Comparison of ENCODE assay signal across 11 cellular contexts in the genomic region with DNA sequence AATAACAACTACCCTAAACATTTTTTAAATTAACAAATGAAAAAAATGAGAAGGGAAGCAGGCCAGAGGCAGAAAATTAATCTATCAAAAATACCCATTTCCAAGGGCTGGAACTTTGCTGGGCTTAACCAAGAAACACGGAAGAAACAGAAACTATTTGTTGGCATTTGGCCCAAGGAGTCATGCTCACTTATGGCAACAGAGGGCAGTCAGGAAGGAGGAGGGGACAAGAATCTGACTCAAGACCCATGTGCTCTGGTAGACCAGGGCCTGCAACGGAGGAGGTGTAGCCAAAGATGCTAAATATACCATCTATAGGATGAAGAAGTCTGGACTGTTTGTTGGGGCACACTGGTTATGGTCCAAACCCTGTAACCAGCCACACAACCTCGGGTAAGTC.
DNase-seq lines count a peak whose midpoint lies in the region; ATAC-seq, FAIRE-seq and TF ChIP-seq lines count a peak whose summit lies in the region.
"Had no signal": no experiment of that assay in that cellular context is flagged by ENCODE, and none has a peak within 500 bp of the region (broad histone marks: within the 10 kb centered on the region; RNA-seq: fewer than 3 reads in every experiment).

No MANE protein-coding gene starts in this region.

- peak overlapping the region; percentile 36 for H3K27ac Mint-ChIP-seq in activated naive CD8-positive, alpha-beta T cell treated with anti-CD3 and anti-CD28 coated beads, Interleukin-2, amount 50 U/mL, for 24 hours
- no peak overlapping the region for H3K27ac Mint-ChIP-seq in activated naive CD8-positive, alpha-beta T cell treated with anti-CD3 and anti-CD28 coated beads for 36 hours
- H3K27ac Mint-ChIP-seq: activated CD8-positive, alpha-beta T cell treated with anti-CD3 and anti-CD28 coated beads, Interleukin-2, amount 10 ng/mL, durations not matched to agents 7 days and 5 days; IgD-negative memory B cell had no signal

- H3K4me3 Mint-ChIP-seq in activated naive CD8-positive, alpha-beta T cell treated with anti-CD3 and anti-CD28 coated beads, Interleukin-2, amount 50 U/mL, for 24 hours, result no peak overlapping the region
- H3K4me3 Mint-ChIP-seq in activated naive CD8-positive, alpha-beta T cell treated with anti-CD3 and anti-CD28 coated beads for 36 hours, result no peak overlapping the region
- H3K4me3 Mint-ChIP-seq: activated CD8-positive, alpha-beta T cell treated with anti-CD3 and anti-CD28 coated beads, Interleukin-2, amount 10 ng/mL, durations not matched to agents 7 days and 5 days; IgD-negative memory B cell had no signal

- H3K36me3 Mint-ChIP-seq in activated naive CD8-positive, alpha-beta T cell treated with anti-CD3 and anti-CD28 coated beads, Interleukin-2, amount 50 U/mL, for 24 hours (ENCODE audit: low read depth), result no peaks in the 10 kb centered on the region
- no peaks in the 10 kb centered on the region for H3K36me3 Mint-ChIP-seq in activated naive CD8-positive, alpha-beta T cell treated with anti-CD3 and anti-CD28 coated beads for 36 hours
- H3K36me3 Mint-ChIP-seq: IgD-negative memory B cell had no signal

- no peak for DNase-seq in activated naive CD8-positive, alpha-beta T cell treated with anti-CD3 and anti-CD28 coated beads, Interleukin-2, amount 50 U/mL, for 24 hours
- DNase-seq in activated naive CD8-positive, alpha-beta T cell treated with anti-CD3 and anti-CD28 coated beads for 36 hours, result no peak
- DNase-seq in RWPE2 (ENCODE audit: low spot score), result no peak
- peak; percentile 53 for DNase-seq in fibroblast of the conjunctiva (ENCODE audit: low read depth)
- DNase-seq in urothelium cell line (ENCODE audit: low spot score), result peak; percentile 28
- no peak for DNase-seq in activated CD4-positive, alpha-beta T cell treated with anti-CD3 and anti-CD28 coated beads for 4 hours
- no peak for DNase-seq in islet precursor cell
- no peak for DNase-seq in NCI-H446 treated with DMSO at 0.1 percent for 48 hours (lab: John Stamatoyannopoulos, UW)
- DNase-seq: activated CD8-positive, alpha-beta T cell treated with anti-CD3 and anti-CD28 coated beads, Interleukin-2, amount 10 ng/mL, durations not matched to agents 7 days and 5 days had no signal

- no peaks in the 10 kb centered on the region for H3K9me3 ChIP-seq in RWPE2 (ENCODE audit: severe bottlenecking)

- H3K9me3 Mint-ChIP-seq in activated naive CD8-positive, alpha-beta T cell treated with anti-CD3 and anti-CD28 coated beads, Interleukin-2, amount 50 U/mL, for 24 hours, result no peaks in the 10 kb centered on the region
- no peaks in the 10 kb centered on the region for H3K9me3 Mint-ChIP-seq in activated naive CD8-positive, alpha-beta T cell treated with anti-CD3 and anti-CD28 coated beads for 36 hours
- H3K9me3 Mint-ChIP-seq: IgD-negative memory B cell had no signal

- no peak for TF ChIP-seq CTCF in RWPE2 (IDR thresholded peaks at IDR 0.05; ENCODE audit: poor library complexity, severe bottlenecking)

- H3K27me3 ChIP-seq in RWPE2 (ENCODE audit: insufficient read depth, poor library complexity, severe bottlenecking), result no peaks in the 10 kb centered on the region

- H3K27me3 Mint-ChIP-seq in activated naive CD8-positive, alpha-beta T cell treated with anti-CD3 and anti-CD28 coated beads, Interleukin-2, amount 50 U/mL, for 24 hours, result no peaks in the 10 kb centered on the region
- H3K27me3 Mint-ChIP-seq in activated naive CD8-positive, alpha-beta T cell treated with anti-CD3 and anti-CD28 coated beads for 36 hours, result no peaks in the 10 kb centered on the region
- H3K27me3 Mint-ChIP-seq: IgD-negative memory B cell had no signal

- FAIRE-seq in urothelium cell line (lab: Jason Lieb, UNC), result no peak

- H3K4me1 Mint-ChIP-seq in activated naive CD8-positive, alpha-beta T cell treated with anti-CD3 and anti-CD28 coated beads, Interleukin-2, amount 50 U/mL, for 24 hours, result peaks cover 49% of the 10 kb centered on the region
- peaks cover 34% of the 10 kb centered on the region for H3K4me1 Mint-ChIP-seq in activated naive CD8-positive, alpha-beta T cell treated with anti-CD3 and anti-CD28 coated beads for 36 hours
- H3K4me1 Mint-ChIP-seq: IgD-negative memory B cell had no signal

- H3K4me1 ChIP-seq in RWPE2 (ENCODE audit: insufficient read depth, poor library complexity, severe bottlenecking), result peaks cover 14% of the 10 kb centered on the region

- no peak for ATAC-seq in activated naive CD8-positive, alpha-beta T cell treated with anti-CD3 and anti-CD28 coated beads, Interleukin-2, amount 50 U/mL, for 24 hours
- ATAC-seq in RWPE2 (ENCODE audit: low read depth), result peak; percentile 52; the same call in 1 of the 3 replicates
- ATAC-seq: activated CD8-positive, alpha-beta T cell treated with anti-CD3 and anti-CD28 coated beads, Interleukin-2, amount 10 ng/mL, durations not matched to agents 7 days and 5 days; sciatic nerve had no signal

- no peak overlapping the region for H3K27ac ChIP-seq in RWPE2 (ENCODE audit: poor library complexity, severe bottlenecking)

- no peaks in the 10 kb centered on the region for H3K36me3 ChIP-seq in RWPE2 (ENCODE audit: low read depth)

- no peak overlapping the region for H3K4me3 ChIP-seq in RWPE2 (ENCODE audit: severe bottlenecking)

Comparison
In these comparisons a context has a peak if more than half of its experiments do, and no peak if none do; other contexts are left out.
1. DNase-seq: peak in fibroblast of the conjunctiva (single experiment) and urothelium cell line (single experiment); none in activated naive CD8-positive, alpha-beta T cell treated with anti-CD3 and anti-CD28 coated beads, Interleukin-2, amount 50 U/mL, for 24 hours (single experiment), activated naive CD8-positive, alpha-beta T cell treated with anti-CD3 and anti-CD28 coated beads for 36 hours (single experiment), RWPE2 (single experiment), activated CD4-positive, alpha-beta T cell treated with anti-CD3 and anti-CD28 coated beads for 4 hours (0 of 2), islet precursor cell (single experiment) and NCI-H446 treated with DMSO at 0.1 percent for 48 hours (single experiment).